Comparison of ENCODE assay signal across 18 cellular contexts in genomic region chr9:136088481-136088938, GRCh38. TPM values are rescaled to one million over a fixed set of nuclear protein-coding genes. Genes with fewer than 3 reads are reported as not detected.
DNase-seq lines count a peak whose midpoint lies in the region; ATAC-seq and TF ChIP-seq lines count a peak whose summit lies in the region.
"Had no signal": no experiment of that assay in that cellular context is flagged by ENCODE, and none has a peak within 500 bp of the region (broad histone marks: within the 10 kb centered on the region; RNA-seq: fewer than 3 reads in every experiment).

No MANE protein-coding gene starts in this region.

- no TSS peak for BruUV-seq in Panc1 (replicated peaks; lab: Mats Ljungman, UMichigan)

- H3K36me3 ChIP-seq in Panc1 (ENCODE audit: control insufficient read depth, insufficient read depth, low read length), result no peaks in the 10 kb centered on the region
- no peaks in the 10 kb centered on the region for H3K36me3 ChIP-seq in right atrium auricular region
- peaks cover 0 to 9% (median 2%) of the 10 kb centered on the region in 3 donors for H3K36me3 ChIP-seq in skeletal muscle tissue (ENCODE audit: control insufficient read depth in 3 of 3, insufficient read depth in 3 of 3, low read length in 3 of 3)
- H3K36me3 ChIP-seq: upper lobe of right lung had no signal

- H3K36me3 Mint-ChIP-seq in endothelial cell (ENCODE audit: low read depth, unreplicated experiment), result no peaks in the 10 kb centered on the region

- H3K9me3 Mint-ChIP-seq in endothelial cell (ENCODE audit: unreplicated experiment), result no peaks in the 10 kb centered on the region
- H3K9me3 Mint-ChIP-seq: nephron progenitor cell had no signal

- no peak for ATAC-seq in Panc1
- ATAC-seq: esophagus mucosa, sciatic nerve, upper lobe of right lung had no signal

- H3K4me3 ChIP-seq in Panc1 (ENCODE audit: low read depth in 2 of 2, low read length in 2 of 2) (no peak overlapping the region), right atrium auricular region (no peak overlapping the region), skeletal muscle tissue (ENCODE audit: low read length in 3 of 3) (peak overlapping the region in 2 of 3 donors; percentile 23 to 56)
- H3K4me3 ChIP-seq: HAP-1, lung, upper lobe of right lung had no signal

- no peak overlapping the region for H3K4me3 Mint-ChIP-seq in endothelial cell (ENCODE audit: unreplicated experiment)
- H3K4me3 Mint-ChIP-seq: nephron progenitor cell had no signal

- H3K27ac ChIP-seq in Panc1 (ENCODE audit: low read length) (peak overlapping the region; percentile 88), right atrium auricular region (peak overlapping the region; percentile 90 to 99), skeletal muscle tissue (ENCODE audit: low read depth, low read length) (peak overlapping the region; percentile 72)
- H3K27ac ChIP-seq: upper lobe of right lung had no signal

- peaks cover 67% of the 10 kb centered on the region for H3K4me1 ChIP-seq in Panc1 (ENCODE audit: control insufficient read depth, insufficient read depth, low read length)
- peaks cover 0 to 84% of the 10 kb centered on the region in 2 donors for H3K4me1 ChIP-seq in right atrium auricular region
- H3K4me1 ChIP-seq in skeletal muscle tissue (ENCODE audit: control insufficient read depth in 3 of 3, insufficient read depth in 3 of 3, low read length in 3 of 3), result peaks cover 71 to 91% (median 87%) of the 10 kb centered on the region in 3 donors

- no peak overlapping the region for H3K27ac Mint-ChIP-seq in endothelial cell (ENCODE audit: unreplicated experiment)
- H3K27ac Mint-ChIP-seq: nephron progenitor cell had no signal

- intact Hi-C loops in Panc1 (cut with micrococcal nuclease; ENCODE audit: unreplicated experiment), result no loop called here

- TF ChIP-seq CTCF in GM20000 (IDR thresholded peaks at IDR 0.05; ENCODE audit: extremely low read depth, missing control alignments) (no peak), Panc1 (IDR thresholded peaks at IDR 0.05) (no peak), right atrium auricular region (IDR thresholded peaks at IDR 0.05) (no peak), endothelial cell (IDR thresholded peaks at IDR 0.05; ENCODE audit: unreplicated experiment) (no peak)

- DNase-seq in GM20000 (ENCODE audit: low spot score), result peak; percentile 36
- DNase-seq in Panc1 (ENCODE audit: low read depth, low spot score), result no peak
- no peak for DNase-seq in right atrium auricular region (ENCODE audit: low spot score)
- DNase-seq in GM03348 (ENCODE audit: low spot score), result no peak
- no peak for DNase-seq in NOMO-1 (lab: John Stamatoyannopoulos, UW; ENCODE audit: unreplicated experiment in 2 of 2)
- DNase-seq in endothelial cell (ENCODE audit: low spot score), result no peak
- DNase-seq: activated CD4-positive, alpha-beta T cell treated with anti-CD3 and anti-CD28 coated beads, Interleukin-2, amount 50 U/mL, for 4 hours; C1 segment of cervical spinal cord; DMS79 treated with DMSO at 0.1 percent for 48 hours; NCI-H1436; nephron progenitor cell; stimulated activated CD4-positive, alpha-beta T cell treated with anti-CD3 and anti-CD28 coated beads, Interleukin-4, amount 100 ng/mL, for 24 hours had no signal

- no peaks in the 10 kb centered on the region for H3K9me3 ChIP-seq in Panc1 (ENCODE audit: control insufficient read depth, insufficient read depth, low read depth, low read length)
- no peaks in the 10 kb centered on the region for H3K9me3 ChIP-seq in right atrium auricular region
- no peaks in the 10 kb centered on the region for H3K9me3 ChIP-seq in skeletal muscle tissue (ENCODE audit: control insufficient read depth in 3 of 3, low read length in 3 of 3)
- H3K9me3 ChIP-seq: HAP-1, upper lobe of right lung had no signal

- H3K27me3 Mint-ChIP-seq in endothelial cell (ENCODE audit: unreplicated experiment), result peaks cover 10% of the 10 kb centered on the region

- POLR2A ChIA-PET in Panc1 (lab: Charles Lee), result no interaction called here

- CTCF ChIA-PET in Panc1 (lab: Charles Lee), result interaction anchor here (0.6 kb wide), 1 partner anchor 52 kb away, joined by 4 read pairs; no protein-coding TSS in a partner anchor

- in situ Hi-C loops in Panc1 (cut with HindIII; ENCODE audit: low pct_unique_long_range_greater_than_20kb, low sequenced_read_pairs), result no loop called here

- no peaks in the 10 kb centered on the region for H3K4me1 Mint-ChIP-seq in endothelial cell (ENCODE audit: unreplicated experiment)

- H3K27me3 ChIP-seq in Panc1 (ENCODE audit: control insufficient read depth, insufficient read depth, low read length) (no peaks in the 10 kb centered on the region), right atrium auricular region (no peaks in the 10 kb centered on the region), skeletal muscle tissue (ENCODE audit: control insufficient read depth in 3 of 3, insufficient read depth in 3 of 3, low read length in 3 of 3) (no peaks in the 10 kb centered on the region)
- H3K27me3 ChIP-seq: upper lobe of right lung had no signal

- H3K9ac ChIP-seq in skeletal muscle tissue (ENCODE audit: low read depth in 1 of 3, low read length in 3 of 3), result peak overlapping the region; percentile 36 to 77 (median 56)

RNA-seq across cellular contexts. Expression of gene NACC2, which starts 6.6 kb away (rescaled TPM):
- total RNA-seq in Panc1 (2021; ENCODE audit: unreplicated experiment) (62.0 TPM), right atrium auricular region (10 to 100 TPM; 49.1 to 55.5 TPM), skeletal muscle tissue (7.3 TPM), endothelial cell (ENCODE audit: unreplicated experiment) (9.6 TPM)
- 46.2 TPM for polyA plus RNA-seq in Panc1 (2012; ENCODE audit: insufficient read length)

RNA-seq across cellular contexts. Expression of gene TMEM250, which starts 30.2 kb away (rescaled TPM):
- 34.0 TPM for total RNA-seq in Panc1 (2021; ENCODE audit: unreplicated experiment)
- 41.1 TPM for polyA plus RNA-seq in Panc1 (2012; ENCODE audit: insufficient read length)
- total RNA-seq in right atrium auricular region, result 10 to 100 TPM; 20.3 to 29.3 TPM
- 24.0 TPM for total RNA-seq in skeletal muscle tissue
- total RNA-seq in endothelial cell (ENCODE audit: unreplicated experiment), result 33.6 TPM

Comparison
In these comparisons a context has a peak if more than half of its experiments do, and no peak if none do; other contexts are left out.
1. H3K4me3 ChIP-seq: peak in skeletal muscle tissue (2 of 3); none in Panc1 (0 of 2) and right atrium auricular region (0 of 2).
2. Peak in every context shown above with its lines, with median percentiles within 50 percentile points of each other: H3K27ac ChIP-seq.